ENCODE assay signal across 12 cellular contexts in the genomic region with DNA sequence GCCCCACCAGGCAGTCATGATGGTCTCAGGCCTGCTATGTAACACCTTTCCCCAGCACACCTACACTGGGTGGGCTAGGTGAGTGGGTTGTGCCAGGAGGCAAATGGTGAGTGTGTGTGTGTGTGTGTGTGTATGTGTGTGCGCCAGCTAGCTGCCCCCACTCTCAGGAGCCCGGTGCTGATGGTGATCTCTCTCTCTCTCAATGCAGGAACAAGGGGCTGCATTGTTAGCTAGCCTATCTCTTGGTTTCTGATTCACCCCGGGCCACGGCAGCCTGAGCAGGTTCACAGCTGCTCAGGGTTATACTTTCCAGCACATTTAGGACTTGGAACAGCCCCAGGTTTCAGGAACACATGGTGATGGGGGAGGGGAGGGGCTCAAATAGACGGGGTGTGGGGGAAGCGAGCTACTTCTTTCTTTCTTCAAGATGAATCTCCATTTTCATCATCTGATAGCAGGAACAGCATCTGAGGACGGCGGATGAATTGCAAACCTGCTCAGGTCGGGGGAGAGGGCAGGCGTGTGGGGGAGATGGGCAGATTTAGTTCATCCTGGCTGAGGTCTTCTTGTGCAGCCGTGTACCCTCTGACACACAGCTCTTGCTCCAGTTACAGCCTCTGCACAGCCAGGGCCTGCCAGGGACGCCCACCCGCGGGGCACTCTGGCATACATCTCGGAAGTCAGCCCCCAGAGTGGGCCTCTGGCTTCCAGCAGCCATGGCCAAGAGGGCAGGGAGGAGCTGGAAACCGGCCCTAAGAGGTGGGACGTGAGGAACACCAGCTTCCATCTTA.
A peak's percentile ranks its signal among the peaks of the same experiment; 100 is the strongest.
DNase-seq lines count a peak whose midpoint lies in the region; ATAC-seq and TF ChIP-seq lines count a peak whose summit lies in the region.
"Had no signal": no experiment of that assay in that cellular context is flagged by ENCODE, and none has a peak within 500 bp of the region (broad histone marks: within the 10 kb centered on the region; RNA-seq: fewer than 3 reads in every experiment).

No MANE protein-coding gene starts in this region.

- no peak overlapping the region for H3K9ac ChIP-seq in mammary epithelial cell (ENCODE audit: insufficient read depth, low read length)

- intact Hi-C loops in left cardiac atrium (cut with DNase I) (no loop called here), Right ventricle myocardium superior (cut with DNase I) (no loop called here), mammary epithelial cell (cut with micrococcal nuclease) (no loop called here), vagina (cut with DNase I) (no loop called here), thyroid gland (cut with DNase I) (no loop called here), CD14-positive monocyte (cut with micrococcal nuclease) (no loop called here)

- TF ChIP-seq POLR2A in vagina (IDR thresholded peaks at IDR 0.05) (no peak), thyroid gland (IDR thresholded peaks at IDR 0.05) (no peak)

- no TSS peak for BruUV-seq in mammary epithelial cell (replicated peaks; lab: Mats Ljungman, UMichigan)

- in situ Hi-C loops in mammary epithelial cell (cut with MboI; ENCODE audit: low sequenced_read_pairs in 2 of 2) = no loop called here

- H3K4me3 ChIP-seq in mammary epithelial cell (replicated peaks in 1 of 3; ENCODE audit: insufficient read depth in 1 of 3, low read depth in 2 of 3, low read length in 3 of 3) (no peak overlapping the region), vagina (no peak overlapping the region), thyroid gland (replicated peaks in 1 of 3) (no peak overlapping the region)

- DNase-seq in left cardiac atrium = no peak
- no peak for DNase-seq in Right ventricle myocardium superior
- DNase-seq in mammary epithelial cell = peak; percentile 76
- no peak for DNase-seq in neural crest cell (ENCODE audit: low read depth, low spot score)
- peak; percentile 85 to 91 for DNase-seq in vagina (ENCODE audit: extremely low spot score in 2 of 2)
- DNase-seq in thyroid gland = no peak
- no peak for DNase-seq in CD14-positive monocyte (ENCODE audit: low spot score)
- DNase-seq: CD4-positive, CD25-positive, alpha-beta regulatory T cell; NCI-H1417 treated with DMSO at 0.1 percent for 48 hours had no signal

- H3K36me3 ChIP-seq in mammary epithelial cell (ENCODE audit: insufficient read depth, low read length) = no peaks in the 10 kb centered on the region
- H3K36me3 ChIP-seq in vagina = no peaks in the 10 kb centered on the region
- no peaks in the 10 kb centered on the region for H3K36me3 ChIP-seq in thyroid gland

- H3K9me3 Mint-ChIP-seq in neural crest cell = no peaks in the 10 kb centered on the region
- no peaks in the 10 kb centered on the region for H3K9me3 Mint-ChIP-seq in CD14-positive monocyte
- H3K9me3 Mint-ChIP-seq: activated T-helper 17 cell treated with anti-CD3 and anti-CD28 coated beads, Interleukin-2, amount 50 U/mL, for 72 hours; CD4-positive, CD25-positive, alpha-beta regulatory T cell; central memory CD8-positive, alpha-beta T cell had no signal

- H3K79me2 ChIP-seq in mammary epithelial cell (ENCODE audit: insufficient read depth, low read length) = no peaks in the 10 kb centered on the region

- ATAC-seq in left cardiac atrium (peak; percentile 14 to 29), Right ventricle myocardium superior (ENCODE audit: poor library complexity) (no peak), GM21723 (IDR thresholded peaks at IDR 0.05; ENCODE audit: unreplicated experiment) (no peak)
- ATAC-seq: activated T-helper 17 cell treated with anti-CD3 and anti-CD28 coated beads, Interleukin-2, amount 50 U/mL, for 72 hours had no signal

- no peaks in the 10 kb centered on the region for H3K27me3 ChIP-seq in mammary epithelial cell (ENCODE audit: insufficient read depth, low read length)
- H3K27me3 ChIP-seq in vagina = no peaks in the 10 kb centered on the region
- H3K27me3 ChIP-seq in thyroid gland = no peaks in the 10 kb centered on the region

- H3K4me1 Mint-ChIP-seq in neural crest cell (peaks cover 60% of the 10 kb centered on the region), CD14-positive monocyte (peaks cover 39% of the 10 kb centered on the region)

- H3K27ac Mint-ChIP-seq in neural crest cell (ENCODE audit: unreplicated experiment) = peak overlapping the region; percentile 90
- peak overlapping the region in 3 of 7 donors; percentile 15 to 76 (median 74) for H3K27ac Mint-ChIP-seq in CD14-positive monocyte
- H3K27ac Mint-ChIP-seq: activated T-helper 17 cell treated with anti-CD3 and anti-CD28 coated beads, Interleukin-2, amount 50 U/mL, for 72 hours had no signal

- H3K27me3 Mint-ChIP-seq in neural crest cell (ENCODE audit: low read depth) (no peaks in the 10 kb centered on the region), CD14-positive monocyte (ENCODE audit: low read depth in 3 of 3) (peaks cover 2 to 12% (median 7%) of the 10 kb centered on the region in 3 donors)
- H3K27me3 Mint-ChIP-seq: activated T-helper 17 cell treated with anti-CD3 and anti-CD28 coated beads, Interleukin-2, amount 50 U/mL, for 72 hours; CD4-positive, CD25-positive, alpha-beta regulatory T cell; central memory CD8-positive, alpha-beta T cell had no signal

- H3K36me3 Mint-ChIP-seq in neural crest cell (ENCODE audit: low read depth) (no peaks in the 10 kb centered on the region), CD14-positive monocyte (peaks cover 0 to 13% of the 10 kb centered on the region in 2 donors)
- H3K36me3 Mint-ChIP-seq: CD4-positive, CD25-positive, alpha-beta regulatory T cell had no signal

- H3K27ac ChIP-seq in mammary epithelial cell (ENCODE audit: insufficient read depth, low read depth, low read length) (no peak overlapping the region), vagina (peak overlapping the region; percentile 82), thyroid gland (no peak overlapping the region)

- peak overlapping the region; percentile 58 for H2AFZ ChIP-seq in mammary epithelial cell (ENCODE audit: low read depth, low read length)

- TF ChIP-seq CTCF in mammary epithelial cell (conservative IDR thresholded peaks at IDR 0.05 in 1 of 2, IDR thresholded peaks at IDR 0.05 in 1 of 2; ENCODE audit: extremely low read depth in 1 of 2, insufficient read depth in 1 of 2, low read depth in 1 of 2, low read length in 2 of 2) = no peak
- TF ChIP-seq CTCF in neural crest cell (conservative IDR thresholded peaks at IDR 0.05) = no peak
- no peak for TF ChIP-seq CTCF in vagina (IDR thresholded peaks at IDR 0.05)
- TF ChIP-seq CTCF in thyroid gland (IDR thresholded peaks at IDR 0.05) = no peak
- no peak for TF ChIP-seq CTCF in CD14-positive monocyte (IDR thresholded peaks at IDR 0.05)

- H3K4me2 ChIP-seq in mammary epithelial cell (ENCODE audit: insufficient read depth, low read depth, low read length) = no peak overlapping the region

- H3K9me3 ChIP-seq in mammary epithelial cell (replicated peaks; ENCODE audit: insufficient read depth, low read length) (no peaks in the 10 kb centered on the region), vagina (no peaks in the 10 kb centered on the region), thyroid gland (no peaks in the 10 kb centered on the region)

- H3K4me3 Mint-ChIP-seq in neural crest cell (peak overlapping the region; percentile 39), CD14-positive monocyte (peak overlapping the region in 1 of 2 donors; percentile 11)
- H3K4me3 Mint-ChIP-seq: activated T-helper 17 cell treated with anti-CD3 and anti-CD28 coated beads, Interleukin-2, amount 50 U/mL, for 72 hours; CD4-positive, CD25-positive, alpha-beta regulatory T cell; central memory CD8-positive, alpha-beta T cell had no signal

- dilution Hi-C loops in mammary epithelial cell (cut with HindIII; ENCODE audit: low sequenced_read_pairs) = no loop called here

- H3K4me1 ChIP-seq in mammary epithelial cell (ENCODE audit: insufficient read depth, low read length) (peaks cover 20% of the 10 kb centered on the region), vagina (peaks cover 54% of the 10 kb centered on the region), thyroid gland (peaks cover 0 to 19% of the 10 kb centered on the region in 2 donors)

- CTCF ChIA-PET in mammary epithelial cell (lab: Charles Lee; ENCODE audit: low non-redundant PET) = no interaction called here

- WGBS in mammary epithelial cell (ENCODE audit: low coverage, missing lambda C conversion rate) = 20% methylated on average over 10 of the region's 17 CpGs
- 85 to 87% methylated on average over 12 to 17 of the region's 17 CpGs for WGBS in thyroid gland, 2 donors

- no peaks in the 10 kb centered on the region for H4K20me1 ChIP-seq in mammary epithelial cell (ENCODE audit: insufficient read depth, low read length)

Comparison
In these comparisons a context has a peak if more than half of its experiments do, and no peak if none do; other contexts are left out.
1. ATAC-seq: peak in left cardiac atrium (2 of 2); none in Right ventricle myocardium superior (single experiment) and GM21723 (single experiment).
2. DNase-seq: peak in mammary epithelial cell (single experiment) and vagina (2 of 2); none in left cardiac atrium (single experiment), Right ventricle myocardium superior (single experiment), neural crest cell (single experiment), thyroid gland (0 of 2) and CD14-positive monocyte (single experiment).